ENCODE assay signal across 31 cellular contexts in genomic region chrX:14564058-14564457, GRCh38. TPM values are rescaled to one million over a fixed set of nuclear protein-coding genes. Genes with fewer than 3 reads are reported as not detected.
"Had no signal": no experiment of that assay in that cellular context is flagged by ENCODE, and none has a peak within 500 bp of the region (broad histone marks: within the 10 kb centered on the region; RNA-seq: fewer than 3 reads in every experiment).

No MANE protein-coding gene starts in this region.

- H3K4me1 ChIP-seq: stomach, suprapubic skin, testis, thyroid gland, tibial artery, tibial nerve, transverse colon, upper lobe of left lung, upper lobe of right lung, uterus, vagina had no signal

- H3K27me3 Mint-ChIP-seq: stimulated activated memory B cell treated with anti-CD40 and anti-IgM and Interleukin-4, amounts not matched to agents 10 μg/mL and 1 μg/mL and 100 μg/mL, for 72 hours; stimulated activated naive CD8-positive, alpha-beta T cell treated with anti-CD3 and anti-CD28 coated beads, Interleukin-15, amount 100 ng/mL, for 72 hours; stimulated activated naive CD8-positive, alpha-beta T cell treated with anti-CD3 and anti-CD28 coated beads, Interleukin-15, Interleukin-2, amounts not matched to agents 100 ng/mL and 50 ng/mL, for 24 hours; type B pancreatic cell had no signal

- H3K4me3 Mint-ChIP-seq: stimulated activated effector memory CD8-positive, alpha-beta T cell treated with anti-CD3 and anti-CD28 coated beads, Interleukin-12 subunit alpha, Interleukin-12 subunit beta, amount 100 ng/mL, for 72 hours; stimulated activated memory B cell treated with anti-CD40 and anti-IgM and Interleukin-4, amounts not matched to agents 10 μg/mL and 1 μg/mL and 100 μg/mL, for 72 hours; stimulated activated naive B cell treated with anti-CD40 and anti-IgM and Interleukin-4, amounts not matched to agents 10 μg/mL and 1 μg/mL and 100 μg/mL, for 72 hours; stimulated activated naive CD8-positive, alpha-beta T cell treated with anti-CD3 and anti-CD28 coated beads, Interleukin-15, amount 100 ng/mL, for 72 hours; stimulated activated naive CD8-positive, alpha-beta T cell treated with anti-CD3 and anti-CD28 coated beads, Interleukin-15, Interleukin-2, amounts not matched to agents 100 ng/mL and 50 ng/mL, for 24 hours; type B pancreatic cell had no signal

- FAIRE-seq: urothelium cell line had no signal

- H3K36me3 ChIP-seq: stomach, suprapubic skin, thoracic aorta, thyroid gland, tibial artery, tibial nerve, transverse colon, upper lobe of left lung, upper lobe of right lung, uterus, vagina had no signal

- H3K27ac Mint-ChIP-seq: stimulated activated effector memory CD8-positive, alpha-beta T cell treated with anti-CD3 and anti-CD28 coated beads, Interleukin-12 subunit alpha, Interleukin-12 subunit beta, amount 100 ng/mL, for 72 hours; stimulated activated memory B cell treated with anti-CD40 and anti-IgM and Interleukin-4, amounts not matched to agents 10 μg/mL and 1 μg/mL and 100 μg/mL, for 72 hours; stimulated activated naive B cell treated with anti-CD40 and anti-IgM and Interleukin-4, amounts not matched to agents 10 μg/mL and 1 μg/mL and 100 μg/mL, for 72 hours; stimulated activated naive CD8-positive, alpha-beta T cell treated with anti-CD3 and anti-CD28 coated beads, Interleukin-15, amount 100 ng/mL, for 72 hours; stimulated activated naive CD8-positive, alpha-beta T cell treated with anti-CD3 and anti-CD28 coated beads, Interleukin-15, Interleukin-2, amounts not matched to agents 100 ng/mL and 50 ng/mL, for 24 hours; type B pancreatic cell had no signal

- ATAC-seq: stimulated activated effector memory CD8-positive, alpha-beta T cell treated with anti-CD3 and anti-CD28 coated beads, Interleukin-12 subunit alpha, Interleukin-12 subunit beta, amount 100 ng/mL, for 72 hours; stimulated activated memory B cell treated with anti-CD40 and anti-IgM and Interleukin-4, amounts not matched to agents 10 μg/mL and 1 μg/mL and 100 μg/mL, for 72 hours; stimulated activated naive B cell treated with anti-CD40 and anti-IgM and Interleukin-4, amounts not matched to agents 10 μg/mL and 1 μg/mL and 100 μg/mL, for 72 hours; stimulated activated naive CD8-positive, alpha-beta T cell treated with anti-CD3 and anti-CD28 coated beads, Interleukin-15, amount 100 ng/mL, for 72 hours; stimulated activated naive CD8-positive, alpha-beta T cell treated with anti-CD3 and anti-CD28 coated beads, Interleukin-15, Interleukin-2, amounts not matched to agents 100 U/mL and 50 U/mL, for 24 hours; upper lobe of right lung had no signal

- H3K4me3 ChIP-seq: stomach, suprapubic skin, testis, thoracic aorta, thyroid gland, tibial artery, tibial nerve, transverse colon, upper lobe of left lung, upper lobe of right lung, uterus, vagina had no signal

- H3K27ac ChIP-seq: stomach, suprapubic skin, testis, thoracic aorta, thyroid gland, tibial artery, tibial nerve, transverse colon, upper lobe of left lung, upper lobe of right lung, uterus, vagina had no signal

- H3K4me1 Mint-ChIP-seq: stimulated activated effector memory CD8-positive, alpha-beta T cell treated with anti-CD3 and anti-CD28 coated beads, Interleukin-12 subunit alpha, Interleukin-12 subunit beta, amount 100 ng/mL, for 72 hours; stimulated activated memory B cell treated with anti-CD40 and anti-IgM and Interleukin-4, amounts not matched to agents 10 μg/mL and 1 μg/mL and 100 μg/mL, for 72 hours; stimulated activated naive B cell treated with anti-CD40 and anti-IgM and Interleukin-4, amounts not matched to agents 10 μg/mL and 1 μg/mL and 100 μg/mL, for 72 hours; stimulated activated naive CD8-positive, alpha-beta T cell treated with anti-CD3 and anti-CD28 coated beads, Interleukin-15, amount 100 ng/mL, for 72 hours had no signal

- DNase-seq: stimulated activated CD4-positive, alpha-beta T cell treated with anti-CD3 and anti-CD28 coated beads, Interleukin-2, amount 100 ng/mL, for 48 hours; stimulated activated CD4-positive, alpha-beta T cell treated with anti-CD3 and anti-CD28 coated beads, Interleukin-4, amount 100 ng/mL, for 1 hour; stimulated activated CD4-positive, alpha-beta T cell treated with anti-CD3 and anti-CD28 coated beads, Interleukin-4, amount 100 ng/mL, for 24 hours; stimulated activated CD4-positive, alpha-beta T cell treated with anti-CD3 and anti-CD28 coated beads, Interleukin-4, amount 100 ng/mL, for 4 hours; stimulated activated CD8-positive, alpha-beta memory T cell treated with anti-CD3 and anti-CD28 coated beads, Interleukin-4, amount 100 ng/mL, for 48 hours; stimulated activated naive B cell treated with anti-CD40 and anti-IgM and Interleukin-4, amounts not matched to agents 10 μg/mL and 1 μg/mL and 100 μg/mL, for 72 hours; stimulated activated naive CD4-positive, alpha-beta T cell; stimulated activated naive CD4-positive, alpha-beta T cell treated with Interleukin-2 at 50 U/mL for 16 hours; stimulated activated naive CD8-positive, alpha-beta T cell treated with anti-CD3 and anti-CD28 coated beads, Interleukin-15, amount 100 ng/mL, for 72 hours; stimulated activated naive CD8-positive, alpha-beta T cell treated with anti-CD3 and anti-CD28 coated beads, Interleukin-15, Interleukin-2, amounts not matched to agents 100 U/mL and 50 U/mL, for 24 hours; stomach; substantia nigra; testis; thyroid gland; tibial artery; transverse colon; trophoblast cell; upper lobe of left lung; upper lobe of right lung; uterus had no signal

- H3K36me3 Mint-ChIP-seq: stimulated activated effector memory CD8-positive, alpha-beta T cell treated with anti-CD3 and anti-CD28 coated beads, Interleukin-12 subunit alpha, Interleukin-12 subunit beta, amount 100 ng/mL, for 72 hours; stimulated activated memory B cell treated with anti-CD40 and anti-IgM and Interleukin-4, amounts not matched to agents 10 μg/mL and 1 μg/mL and 100 μg/mL, for 72 hours; stimulated activated naive B cell treated with anti-CD40 and anti-IgM and Interleukin-4, amounts not matched to agents 10 μg/mL and 1 μg/mL and 100 μg/mL, for 72 hours; type B pancreatic cell had no signal

- H3K9me3 ChIP-seq: suprapubic skin, testis, thoracic aorta, thyroid gland, transverse colon, upper lobe of right lung, uterus, vagina had no signal

- H3K27me3 ChIP-seq: stomach, suprapubic skin, testis, thyroid gland, tibial artery, tibial nerve, transverse colon, upper lobe of left lung, upper lobe of right lung, uterus, vagina had no signal

RNA-seq across cellular contexts. Expression of gene GLRA2, which starts 34.7 kb away (rescaled TPM):
- total RNA-seq: subcutaneous adipose tissue, suprapubic skin, thoracic aorta, thyroid gland, tibial nerve, upper lobe of left lung, upper lobe of right lung, ureter, vagina had no signal
